ENCODE assay signal across 21 cellular contexts in the genomic region with DNA sequence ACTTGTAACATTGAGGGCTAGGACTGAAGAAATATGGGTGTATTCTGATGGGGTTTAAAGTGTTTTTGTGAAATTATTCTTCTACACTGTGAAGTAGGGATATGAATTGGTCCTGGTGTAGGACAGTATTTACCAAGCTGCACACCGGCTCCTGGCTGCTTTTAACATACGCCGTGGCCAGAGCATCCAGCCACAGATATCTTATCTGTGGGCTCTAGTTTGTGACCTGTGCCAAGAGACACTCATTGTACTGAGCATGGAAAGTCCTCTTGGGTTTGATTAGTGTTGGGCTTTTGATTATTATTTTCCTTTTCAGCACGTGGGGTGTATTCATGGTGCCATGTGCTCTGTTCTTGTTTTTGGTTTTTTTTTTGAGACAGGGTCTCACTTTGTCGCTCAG. TPM values are rescaled to one million over a fixed set of nuclear protein-coding genes. Genes with fewer than 3 reads are reported as not detected.
"Had no signal": no experiment of that assay in that cellular context is flagged by ENCODE, and none has a peak within 500 bp of the region (broad histone marks: within the 10 kb centered on the region; RNA-seq: fewer than 3 reads in every experiment).

No MANE protein-coding gene starts in this region.

- H3K27ac Mint-ChIP-seq: activated CD4-positive, alpha-beta memory T cell treated with anti-CD3 and anti-CD28 coated beads for 36 hours; progenitor cell of endocrine pancreas had no signal

- H3K27me3 Mint-ChIP-seq: activated CD4-positive, alpha-beta memory T cell treated with anti-CD3 and anti-CD28 coated beads for 36 hours; activated CD8-positive, alpha-beta memory T cell treated with anti-CD3 and anti-CD28 coated beads, Interleukin-2, amount 10 ng/mL, durations not matched to agents 7 days and 5 days; natural killer cell treated with Interleukin-12 subunit alpha and Interleukin-12 subunit beta and Interleukin-15 and Interleukin-18, amount 100 ng/mL, for 72 hours; progenitor cell of endocrine pancreas had no signal

- H3K27me3 ChIP-seq: breast epithelium, colonic mucosa, dorsolateral prefrontal cortex, esophagus squamous epithelium, gastrocnemius medialis, SJSA1, upper lobe of left lung had no signal

- H3K4me3 ChIP-seq: breast epithelium, colonic mucosa, dorsolateral prefrontal cortex, esophagus squamous epithelium, gastrocnemius medialis, SJSA1, upper lobe of left lung had no signal

- DNase-seq: activated CD4-positive, alpha-beta memory T cell treated with anti-CD3 and anti-CD28 coated beads for 36 hours; activated CD4-positive, alpha-beta T cell treated with anti-CD3 and anti-CD28 coated beads for 1 hour; activated CD8-positive, alpha-beta memory T cell treated with anti-CD3 and anti-CD28 coated beads, Interleukin-2, amount 10 ng/mL, durations not matched to agents 7 days and 5 days; activated naive CD4-positive, alpha-beta T cell treated with anti-CD3 and anti-CD28 coated beads, Interleukin-2, amount 50 U/mL, for 16 hours; activated T-cell treated with anti-CD3 and anti-CD28 coated beads for 4 hours; colonic mucosa; dorsolateral prefrontal cortex; esophagus squamous epithelium; gastrocnemius medialis; midbrain; retina; stimulated activated CD4-positive, alpha-beta T cell treated with anti-CD3 and anti-CD28 coated beads, Interleukin-4, amount 100 ng/mL, for 24 hours; stimulated activated naive CD8-positive, alpha-beta T cell treated with anti-CD3 and anti-CD28 coated beads, Interleukin-15, Interleukin-2, amounts not matched to agents 100 U/mL and 50 U/mL, for 24 hours; T-helper 1 cell; T-helper 9 cell; upper lobe of left lung had no signal

- H3K9me3 Mint-ChIP-seq: activated CD4-positive, alpha-beta memory T cell treated with anti-CD3 and anti-CD28 coated beads for 36 hours; natural killer cell treated with Interleukin-12 subunit alpha and Interleukin-12 subunit beta and Interleukin-15 and Interleukin-18, amount 100 ng/mL, for 72 hours had no signal

- H3K4me3 Mint-ChIP-seq: activated CD4-positive, alpha-beta memory T cell treated with anti-CD3 and anti-CD28 coated beads for 36 hours; activated CD8-positive, alpha-beta memory T cell treated with anti-CD3 and anti-CD28 coated beads, Interleukin-2, amount 10 ng/mL, durations not matched to agents 7 days and 5 days; natural killer cell treated with Interleukin-12 subunit alpha and Interleukin-12 subunit beta and Interleukin-15 and Interleukin-18, amount 100 ng/mL, for 72 hours had no signal

- H3K4me1 ChIP-seq: breast epithelium, colonic mucosa, SJSA1 had no signal

- ATAC-seq: activated CD8-positive, alpha-beta memory T cell treated with anti-CD3 and anti-CD28 coated beads, Interleukin-2, amount 10 ng/mL, durations not matched to agents 7 days and 5 days; gastrocnemius medialis; natural killer cell treated with Interleukin-12 subunit alpha and Interleukin-12 subunit beta and Interleukin-15 and Interleukin-18, amount 100 ng/mL, for 72 hours; stimulated activated naive CD8-positive, alpha-beta T cell treated with anti-CD3 and anti-CD28 coated beads, Interleukin-15, Interleukin-2, amounts not matched to agents 100 U/mL and 50 U/mL, for 24 hours had no signal

- H3K9me3 ChIP-seq: breast epithelium, colonic mucosa, esophagus squamous epithelium, gastrocnemius medialis, SJSA1, upper lobe of left lung had no signal

- H3K27ac ChIP-seq: breast epithelium, colonic mucosa, dorsolateral prefrontal cortex, esophagus squamous epithelium, gastrocnemius medialis, SJSA1, upper lobe of left lung had no signal

RNA-seq across cellular contexts. Expression of a gene that starts 39.8 kb away (rescaled TPM):
- total RNA-seq: osteocyte had no signal
